13 cellular contexts compared by ENCODE assay signal in genomic region chr11:109123811-109124787, GRCh38.
DNase-seq lines count a peak whose midpoint lies in the region; ATAC-seq and TF ChIP-seq lines count a peak whose summit lies in the region.
"Had no signal": no experiment of that assay in that cellular context is flagged by ENCODE, and none has a peak within 500 bp of the region (broad histone marks: within the 10 kb centered on the region; RNA-seq: fewer than 3 reads in every experiment).

No MANE protein-coding gene starts in this region.

- H3K36me3 ChIP-seq in cardiac muscle cell (no peaks in the 10 kb centered on the region), MM.1S (replicated peaks; ENCODE audit: insufficient read depth, low read length) (no peaks in the 10 kb centered on the region)
- H3K36me3 ChIP-seq: neutrophil had no signal

- no peak overlapping the region for H3K4me3 ChIP-seq in cardiac muscle cell
- H3K4me3 ChIP-seq in MM.1S (ENCODE audit: low read length), result no peak overlapping the region

- H3K4me1 ChIP-seq in cardiac muscle cell (ENCODE audit: low read depth) (peaks cover 13% of the 10 kb centered on the region), MM.1S (ENCODE audit: low read length) (no peaks in the 10 kb centered on the region)

- TF ChIP-seq CTCF in cardiac muscle cell (IDR thresholded peaks at IDR 0.05; ENCODE audit: low read depth, low read length) (no peak), MM.1S (IDR thresholded peaks at IDR 0.05; ENCODE audit: low read length) (no peak)

- H3K27ac ChIP-seq in cardiac muscle cell (no peak overlapping the region), MM.1S (ENCODE audit: low read length) (no peak overlapping the region)
- H3K27ac ChIP-seq: neutrophil, RWPE1 had no signal

- H3K27me3 ChIP-seq in cardiac muscle cell (no peaks in the 10 kb centered on the region), MM.1S (replicated peaks; ENCODE audit: insufficient read depth, low read length) (no peaks in the 10 kb centered on the region)
- H3K27me3 ChIP-seq: neutrophil had no signal

- H2AFZ ChIP-seq in MM.1S (ENCODE audit: low read length), result no peak overlapping the region

- no peaks in the 10 kb centered on the region for H4K20me1 ChIP-seq in MM.1S (ENCODE audit: insufficient read depth, low read length)

- no peaks in the 10 kb centered on the region for H3K79me2 ChIP-seq in MM.1S (ENCODE audit: low read length)

- no peak overlapping the region for H3K4me3 Mint-ChIP-seq in stimulated activated naive CD8-positive, alpha-beta T cell treated with anti-CD3 and anti-CD28 coated beads, Interleukin-15, amount 100 ng/mL, for 72 hours
- H3K4me3 Mint-ChIP-seq: activated B cell treated with CpG ODN at 0.5 μM for 24 hours had no signal

- H3K4me1 Mint-ChIP-seq in stimulated activated naive CD8-positive, alpha-beta T cell treated with anti-CD3 and anti-CD28 coated beads, Interleukin-15, amount 100 ng/mL, for 72 hours, result no peaks in the 10 kb centered on the region
- H3K4me1 Mint-ChIP-seq: activated B cell treated with CpG ODN at 0.5 μM for 24 hours had no signal

- peak overlapping the region in 1 of 2 donors; percentile 48 for H3K27ac Mint-ChIP-seq in stimulated activated naive CD8-positive, alpha-beta T cell treated with anti-CD3 and anti-CD28 coated beads, Interleukin-15, amount 100 ng/mL, for 72 hours
- H3K27ac Mint-ChIP-seq: activated B cell treated with CpG ODN at 0.5 μM for 24 hours had no signal

- peak; percentile 20 for DNase-seq in GM04504 (ENCODE audit: low read depth)
- peak; percentile 80 to 90 for DNase-seq in NCI-H446 (lab: John Stamatoyannopoulos, UW)
- DNase-seq in cardiac muscle cell (ENCODE audit: low read depth in 1 of 2, low spot score in 1 of 2), result peak; percentile 24 to 65
- peak; percentile 2 for DNase-seq in renal cortical epithelial cell (ENCODE audit: low read depth)
- DNase-seq in HCEC 1CT, result no peak
- no peak for DNase-seq in stimulated activated naive CD8-positive, alpha-beta T cell treated with anti-CD3 and anti-CD28 coated beads, Interleukin-15, amount 100 ng/mL, for 72 hours
- no peak for DNase-seq in MM.1S
- DNase-seq: activated B cell treated with CpG ODN at 0.5 μM for 24 hours, DMS53, trophoblast cell had no signal

- no peaks in the 10 kb centered on the region for H3K9me3 Mint-ChIP-seq in stimulated activated naive CD8-positive, alpha-beta T cell treated with anti-CD3 and anti-CD28 coated beads, Interleukin-15, amount 100 ng/mL, for 72 hours
- H3K9me3 Mint-ChIP-seq: activated B cell treated with CpG ODN at 0.5 μM for 24 hours had no signal

- H3K27me3 Mint-ChIP-seq in stimulated activated naive CD8-positive, alpha-beta T cell treated with anti-CD3 and anti-CD28 coated beads, Interleukin-15, amount 100 ng/mL, for 72 hours, result no peaks in the 10 kb centered on the region

- H3F3A ChIP-seq in MM.1S (ENCODE audit: insufficient read depth, low read length), result no peaks in the 10 kb centered on the region

- no peaks in the 10 kb centered on the region for H3K9me2 ChIP-seq in MM.1S (replicated peaks; ENCODE audit: insufficient read depth, low read length)

- H3K4me2 ChIP-seq in MM.1S (ENCODE audit: low read depth, low read length), result no peak overlapping the region

- H3K9me3 ChIP-seq in cardiac muscle cell (ENCODE audit: low read depth), result no peaks in the 10 kb centered on the region
- no peaks in the 10 kb centered on the region for H3K9me3 ChIP-seq in MM.1S (replicated peaks; ENCODE audit: insufficient read depth, low read length)
- H3K9me3 ChIP-seq: neutrophil had no signal

- H3K9ac ChIP-seq in MM.1S (ENCODE audit: low read length), result no peak overlapping the region

- no peak for ATAC-seq in stimulated activated naive CD8-positive, alpha-beta T cell treated with anti-CD3 and anti-CD28 coated beads, Interleukin-15, amount 100 ng/mL, for 72 hours
- no peak for ATAC-seq in HG02610 (IDR thresholded peaks at IDR 0.05; ENCODE audit: unreplicated experiment)

Comparison
In these comparisons a context has a peak if more than half of its experiments do, and no peak if none do; other contexts are left out.
1. DNase-seq: peak in GM04504 (single experiment), NCI-H446 (2 of 2), cardiac muscle cell (2 of 2) and renal cortical epithelial cell (single experiment); none in HCEC 1CT (single experiment), stimulated activated naive CD8-positive, alpha-beta T cell treated with anti-CD3 and anti-CD28 coated beads, Interleukin-15, amount 100 ng/mL, for 72 hours (0 of 2) and MM.1S (single experiment).